In genomic region chr10:87500646-87501048, GRCh38 we compare ENCODE assay signal across 1 cellular context.
TF ChIP-seq lines count a peak whose summit lies in the region.

No MANE protein-coding gene starts in this region.

TF ChIP-seq in HepG2, 621 proteins besides CTCF, POLR2A, EP300 and RAD21 (continued from another document and continues in another):
- TF ChIP-seq ZNF142 (CRISPR knock-in tag; IDR thresholded peaks at IDR 0.05) (peak; percentile 83), ZNF44 (CRISPR knock-in tag; IDR thresholded peaks at IDR 0.05) (no peak), TRIM24 (CRISPR knock-in tag; IDR thresholded peaks at IDR 0.05) (peak; percentile 84), MEF2D (CRISPR knock-in tag; IDR thresholded peaks at IDR 0.05) (peak; percentile 88), YEATS2 (CRISPR knock-in tag; IDR thresholded peaks at IDR 0.05; ENCODE audit: borderline replicate concordance) (peak; percentile 78; the same call in 1 of the 2 replicates), ZNF235 (CRISPR knock-in tag; IDR thresholded peaks at IDR 0.05; ENCODE audit: borderline replicate concordance) (no peak), JUND (CRISPR knock-in tag; IDR thresholded peaks at IDR 0.05) (peak; percentile 87), PHF21A (CRISPR knock-in tag; IDR thresholded peaks at IDR 0.05) (peak; percentile 91), SAFB2 (CRISPR knock-in tag; IDR thresholded peaks at IDR 0.05; ENCODE audit: borderline replicate concordance, low read depth) (no peak), IRF2 (CRISPR knock-in tag; IDR thresholded peaks at IDR 0.05) (peak; percentile 92), ZNF484 (CRISPR knock-in tag; IDR thresholded peaks at IDR 0.05; ENCODE audit: borderline replicate concordance, low read depth) (no peak), ZNF318 (CRISPR knock-in tag; IDR thresholded peaks at IDR 0.05) (no peak), RCOR2 (CRISPR knock-in tag; IDR thresholded peaks at IDR 0.05) (peak; percentile 92), ELK4 (CRISPR knock-in tag; IDR thresholded peaks at IDR 0.05; ENCODE audit: borderline replicate concordance) (no peak), THAP9 (CRISPR knock-in tag; IDR thresholded peaks at IDR 0.05; ENCODE audit: borderline replicate concordance) (no peak), CREBL2 (CRISPR knock-in tag; IDR thresholded peaks at IDR 0.05; ENCODE audit: borderline replicate concordance) (no peak), GATAD1 (CRISPR knock-in tag; IDR thresholded peaks at IDR 0.05) (peak; percentile 72), ZNF772 (CRISPR knock-in tag; IDR thresholded peaks at IDR 0.05) (peak; percentile 89; the same call in 1 of the 2 replicates), SNAPC4 (CRISPR knock-in tag; IDR thresholded peaks at IDR 0.05) (no peak), HIC2 (CRISPR knock-in tag; IDR thresholded peaks at IDR 0.05; ENCODE audit: low read depth) (peak; percentile 51; the same call in 1 of the 2 replicates), ZNF576 (CRISPR knock-in tag; IDR thresholded peaks at IDR 0.05) (no peak), ZNF24 (IDR thresholded peaks at IDR 0.05) (peak; percentile 48; the same call in 1 of the 2 replicates)
